19 cellular contexts compared by ENCODE assay signal in the genomic region with DNA sequence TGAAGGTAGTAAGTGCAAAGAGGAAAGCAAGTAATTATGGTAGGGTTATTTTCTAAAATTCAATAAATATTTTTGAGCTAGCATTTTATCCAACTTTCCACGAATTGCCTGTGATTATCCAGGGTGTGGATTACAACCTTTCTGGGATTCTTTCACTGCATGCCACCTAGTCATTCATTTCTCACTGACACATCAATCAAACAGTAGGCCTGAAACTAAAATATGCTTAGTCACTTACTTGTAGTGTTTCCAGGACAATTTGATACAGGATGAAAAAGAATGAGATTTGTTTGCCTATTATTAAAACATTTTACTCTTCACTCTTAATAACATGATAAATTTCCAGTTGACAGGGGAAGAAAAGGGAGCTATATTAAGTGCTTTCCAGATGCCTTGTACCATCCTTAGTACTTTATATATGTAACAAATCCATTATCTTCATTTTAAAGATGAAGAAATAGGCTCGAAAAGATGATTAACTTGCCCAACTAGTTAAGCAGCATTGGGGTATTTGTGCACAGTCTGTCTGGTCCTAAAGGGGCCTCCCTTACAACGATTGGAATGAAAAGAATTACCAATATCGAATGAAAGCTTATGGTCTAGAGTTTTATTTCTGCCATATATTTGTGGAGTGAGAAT.
DNase-seq lines count a peak whose midpoint lies in the region; ATAC-seq, FAIRE-seq and TF ChIP-seq lines count a peak whose summit lies in the region.
"Had no signal": no experiment of that assay in that cellular context is flagged by ENCODE, and none has a peak within 500 bp of the region (broad histone marks: within the 10 kb centered on the region; RNA-seq: fewer than 3 reads in every experiment).

No MANE protein-coding gene starts in this region.

- H3K79me2 ChIP-seq in hepatocyte, result no peaks in the 10 kb centered on the region
- H3K79me2 ChIP-seq: parathyroid adenoma had no signal

- TF ChIP-seq EP300 in A549 (IDR thresholded peaks at IDR 0.05), result peak; percentile 42 to 70; a peak in 2 of 5 replicates

- no peak overlapping the region; the same call in 2 of the 3 replicates for H3K4me3 ChIP-seq in A549
- H3K4me3 ChIP-seq in hepatocyte, result no peak overlapping the region
- H3K4me3 ChIP-seq: body of pancreas, esophagus squamous epithelium, heart right ventricle had no signal

- ATAC-seq in A549 (peak in 1 of 2 experiments; percentile 32; a peak in 3 of 6 replicates), GM21529 (IDR thresholded peaks at IDR 0.05; ENCODE audit: unreplicated experiment) (no peak)
- ATAC-seq: activated CD4-positive, CD25-positive, alpha-beta regulatory T cell treated with anti-CD3 and anti-CD28 coated beads, Interleukin-2, amount 50 U/mL, for 24 hours; body of pancreas; heart right ventricle; left cardiac atrium had no signal

- POLR2A ChIA-PET in A549 (lab: Yijun Ruan, JAX), result interaction anchor here (2.0 kb wide), 1 partner anchor 71 kb away, joined by 9 read pairs; the partner anchor contains the start of gene KCTD1

- WGBS in A549 (ENCODE audit: missing lambda C conversion rate), result 2% methylated on average over 4 of the region's 4 CpGs
- WGBS in hepatocyte (ENCODE audit: low lambda C conversion rate, missing lambda C conversion rate), result 59% methylated on average over 4 of the region's 4 CpGs

- TF ChIP-seq RAD21 in A549 (conservative IDR thresholded peaks at IDR 0.05 in 1 of 2, IDR thresholded peaks at IDR 0.05 in 1 of 2), result no peak; a peak in 1 of 5 replicates

- H3K9me3 ChIP-seq in A549 (0 out of 3 replicates have a peak, but pooled peaks cover 2% of the 10 kb centered on the region), hepatocyte (ENCODE audit: low read depth) (no peaks in the 10 kb centered on the region)
- H3K9me3 ChIP-seq: body of pancreas, esophagus squamous epithelium, heart right ventricle had no signal

- FAIRE-seq in A549 (lab: Jason Lieb, UNC) (peak; percentile 67), D721Med (lab: Jason Lieb, UNC) (no peak)
- FAIRE-seq: small intestine had no signal

- H3K4me1 ChIP-seq in A549 (peaks cover 73% of the 10 kb centered on the region), hepatocyte (ENCODE audit: insufficient read depth) (peaks cover 16% of the 10 kb centered on the region)
- H3K4me1 ChIP-seq: heart right ventricle, parathyroid adenoma had no signal

- H3K4me2 ChIP-seq in A549 (peak overlapping the region; percentile 72), hepatocyte (no peak overlapping the region)

- CTCF ChIA-PET in A549 (lab: Yijun Ruan, JAX), result interaction anchor here (1.1 to 1.9 kb wide), 2 partner anchors 70 to 94 kb away, joined by 3 to 9 read pairs; partner anchors contain the start of gene KCTD1

- TF ChIP-seq CTCF in A549 (IDR thresholded peaks at IDR 0.05) (no peak), hepatocyte (IDR thresholded peaks at IDR 0.05; ENCODE audit: poor library complexity) (no peak), D721Med (IDR thresholded peaks at IDR 0.05; ENCODE audit: insufficient read depth, missing control alignments) (no peak)

- no peak for TF ChIP-seq POLR2A in A549 (IDR thresholded peaks at IDR 0.05; ENCODE audit: low read length)

- no peak overlapping the region for H2AFZ ChIP-seq in hepatocyte
- H2AFZ ChIP-seq: parathyroid adenoma had no signal

- H3K27ac ChIP-seq in A549 (peak overlapping the region; percentile 97 to 98), hepatocyte (peak overlapping the region; percentile 95)
- H3K27ac ChIP-seq: body of pancreas, heart right ventricle, parathyroid adenoma had no signal

- no peaks in the 10 kb centered on the region for H4K20me1 ChIP-seq in hepatocyte (ENCODE audit: insufficient read depth, poor library complexity, severe bottlenecking)

- DNase-seq in A549 (ENCODE audit: low read depth in 1 of 2, low spot score in 1 of 2), result peak; percentile 65 to 80
- DNase-seq in HPDE6-E6E7 (ENCODE audit: extremely low spot score), result peak; percentile 47
- peak; percentile 6 for DNase-seq in RPMI7951 (ENCODE audit: low read depth)
- DNase-seq in hepatocyte (ENCODE audit: low spot score), result no peak
- DNase-seq in D721Med (ENCODE audit: insufficient read length, low spot score), result no peak
- no peak for DNase-seq in activated CD8-positive, alpha-beta memory T cell treated with anti-CD3 and anti-CD28 coated beads, Interleukin-2, amount 50 U/mL, for 4 hours
- no peak for DNase-seq in NCI-H187 treated with DMSO at 0.1 percent for 48 hours (lab: John Stamatoyannopoulos, UW)
- DNase-seq: activated naive CD4-positive, alpha-beta T cell treated with Interleukin-2 at 50 U/mL for 16 hours; body of pancreas; esophagus squamous epithelium; heart right ventricle; left cardiac atrium; NCI-H1694; NCI-H524; small intestine; stimulated activated naive CD4-positive, alpha-beta T cell had no signal

- H3K36me3 ChIP-seq in hepatocyte (replicated peaks; ENCODE audit: insufficient read depth, low read depth), result no peaks in the 10 kb centered on the region

- H3K9me2 ChIP-seq in hepatocyte (replicated peaks; ENCODE audit: insufficient read depth), result no peaks in the 10 kb centered on the region

- H3K27me3 ChIP-seq in hepatocyte, result no peaks in the 10 kb centered on the region
- H3K27me3 ChIP-seq: body of pancreas, esophagus squamous epithelium, heart right ventricle had no signal

TF ChIP-seq in A549, 52 proteins besides CTCF, POLR2A, EP300 and RAD21 (continues in another document):
- TF ChIP-seq MAFK (IDR thresholded peaks at IDR 0.05; ENCODE audit: partially characterized antibody) (peak; percentile 99), PBX3 (IDR thresholded peaks at IDR 0.05) (no peak), SMC3 (IDR thresholded peaks at IDR 0.05) (no peak), HOXA7 (CRISPR knock-in tag; IDR thresholded peaks at IDR 0.05) (no peak), ZNF302 (CRISPR knock-in tag; IDR thresholded peaks at IDR 0.05) (0 out of 2 replicates have a peak, but pooled peaks have one; percentile 12), FOXS1 (CRISPR knock-in tag; IDR thresholded peaks at IDR 0.05) (no peak), EHMT2 (IDR thresholded peaks at IDR 0.05; ENCODE audit: low read depth) (no peak), CEBPB (IDR thresholded peaks at IDR 0.05) (no peak), ZFP36 (IDR thresholded peaks at IDR 0.05; ENCODE audit: borderline replicate concordance, partially characterized antibody) (no peak), BHLHE40 (IDR thresholded peaks at IDR 0.05; ENCODE audit: low read depth, low read length) (no peak), FOSL2 (IDR thresholded peaks at IDR 0.05) (no peak), FOSL2 (CRISPR knock-in tag; IDR thresholded peaks at IDR 0.05) (peak; percentile 66), RCOR1 (IDR thresholded peaks at IDR 0.05; ENCODE audit: low read depth, low read length) (no peak), HES2 (IDR thresholded peaks at IDR 0.05) (no peak), HOXB13 (CRISPR knock-in tag; IDR thresholded peaks at IDR 0.05; ENCODE audit: low read depth) (peak; percentile 18; the same call in 1 of the 2 replicates), ZSCAN20 (CRISPR knock-in tag; IDR thresholded peaks at IDR 0.05) (no peak), HEYL (CRISPR knock-in tag; IDR thresholded peaks at IDR 0.05) (no peak), CBX8 (IDR thresholded peaks at IDR 0.05) (no peak), MAZ (IDR thresholded peaks at IDR 0.05; ENCODE audit: borderline replicate concordance, low read depth, low read length) (no peak), SREBF2 (IDR thresholded peaks at IDR 0.05) (no peak), HOXB5 (CRISPR knock-in tag; IDR thresholded peaks at IDR 0.05) (no peak; the same call in 1 of the 2 replicates)
- TF ChIP-seq, protein P1, sequence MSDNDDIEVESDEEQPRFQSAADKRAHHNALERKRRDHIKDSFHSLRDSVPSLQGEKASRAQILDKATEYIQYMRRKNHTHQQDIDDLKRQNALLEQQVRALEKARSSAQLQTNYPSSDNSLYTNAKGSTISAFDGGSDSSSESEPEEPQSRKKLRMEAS (IDR thresholded peaks at IDR 0.05), result peak; percentile 32; the same call in 1 of the 2 replicates
- TF ChIP-seq, protein P2, sequence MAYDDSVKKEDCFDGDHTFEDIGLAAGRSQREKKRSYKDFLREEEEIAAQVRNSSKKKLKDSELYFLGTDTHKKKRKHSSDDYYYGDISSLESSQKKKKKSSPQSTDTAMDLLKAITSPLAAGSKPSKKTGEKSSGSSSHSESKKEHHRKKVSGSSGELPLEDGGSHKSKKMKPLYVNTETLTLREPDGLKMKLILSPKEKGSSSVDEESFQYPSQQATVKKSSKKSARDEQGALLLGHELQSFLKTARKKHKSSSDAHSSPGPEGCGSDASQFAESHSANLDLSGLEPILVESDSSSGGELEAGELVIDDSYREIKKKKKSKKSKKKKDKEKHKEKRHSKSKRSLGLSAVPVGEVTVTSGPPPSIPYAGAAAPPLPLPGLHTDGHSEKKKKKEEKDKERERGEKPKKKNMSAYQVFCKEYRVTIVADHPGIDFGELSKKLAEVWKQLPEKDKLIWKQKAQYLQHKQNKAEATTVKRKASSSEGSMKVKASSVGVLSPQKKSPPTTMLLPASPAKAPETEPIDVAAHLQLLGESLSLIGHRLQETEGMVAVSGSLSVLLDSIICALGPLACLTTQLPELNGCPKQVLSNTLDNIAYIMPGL (CRISPR knock-in tag; IDR thresholded peaks at IDR 0.05; ENCODE audit: borderline replicate concordance), result no peak
- TF ChIP-seq, protein P3, sequence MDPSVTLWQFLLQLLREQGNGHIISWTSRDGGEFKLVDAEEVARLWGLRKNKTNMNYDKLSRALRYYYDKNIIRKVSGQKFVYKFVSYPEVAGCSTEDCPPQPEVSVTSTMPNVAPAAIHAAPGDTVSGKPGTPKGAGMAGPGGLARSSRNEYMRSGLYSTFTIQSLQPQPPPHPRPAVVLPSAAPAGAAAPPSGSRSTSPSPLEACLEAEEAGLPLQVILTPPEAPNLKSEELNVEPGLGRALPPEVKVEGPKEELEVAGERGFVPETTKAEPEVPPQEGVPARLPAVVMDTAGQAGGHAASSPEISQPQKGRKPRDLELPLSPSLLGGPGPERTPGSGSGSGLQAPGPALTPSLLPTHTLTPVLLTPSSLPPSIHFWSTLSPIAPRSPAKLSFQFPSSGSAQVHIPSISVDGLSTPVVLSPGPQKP (IDR thresholded peaks at IDR 0.05; ENCODE audit: low read depth, low read length), result no peak

Comparison
In these comparisons a context has a peak if more than half of its experiments do, and no peak if none do; other contexts are left out.
1. DNase-seq: peak in A549 (2 of 2), HPDE6-E6E7 (single experiment) and RPMI7951 (single experiment); none in hepatocyte (single experiment), D721Med (single experiment), activated CD8-positive, alpha-beta memory T cell treated with anti-CD3 and anti-CD28 coated beads, Interleukin-2, amount 50 U/mL, for 4 hours (single experiment) and NCI-H187 treated with DMSO at 0.1 percent for 48 hours (single experiment).